Comparison of ENCODE assay signal across 8 cellular contexts in the genomic region with DNA sequence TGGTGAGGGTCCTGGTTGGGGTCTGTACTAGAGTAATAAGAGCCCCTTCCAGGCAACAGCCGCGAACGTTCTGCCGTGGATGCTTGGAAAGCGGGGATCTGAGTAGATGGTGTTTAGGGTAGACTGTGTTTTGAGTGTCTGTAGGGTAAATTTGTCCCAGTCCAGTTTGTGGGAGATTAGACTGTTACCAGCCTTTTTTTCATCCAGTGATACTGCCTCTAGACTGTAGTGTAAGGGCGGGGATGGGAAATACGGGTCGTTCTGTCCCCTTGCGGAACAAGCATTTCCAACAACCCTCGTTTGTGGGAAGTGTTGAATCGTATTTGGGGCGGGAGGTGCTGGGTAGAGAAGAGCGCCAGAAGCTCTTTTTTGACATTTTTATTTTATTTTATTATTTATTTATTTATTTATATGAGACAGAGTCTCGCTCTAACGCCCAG. TPM values are rescaled to one million over a fixed set of nuclear protein-coding genes. Genes with fewer than 3 reads are reported as not detected.
DNase-seq lines count a peak whose midpoint lies in the region; ATAC-seq and TF ChIP-seq lines count a peak whose summit lies in the region.

No MANE protein-coding gene starts in this region.

- H3K27me3 ChIP-seq in duodenal mucosa (ENCODE audit: control insufficient read depth in 1 of 2, insufficient read depth in 2 of 2, low read length in 2 of 2) (no peaks in the 10 kb centered on the region), mesenchymal stem cell (ENCODE audit: control insufficient read depth in 1 of 2, insufficient read depth in 1 of 2, low read length in 2 of 2) (no peaks in the 10 kb centered on the region), upper lobe of right lung (no peaks in the 10 kb centered on the region)

- peak overlapping the region; percentile 83 for H3K4me2 ChIP-seq in mesenchymal stem cell (ENCODE audit: low read length, poor library complexity, severe bottlenecking)

- 0% methylated on average over 11 of the region's 15 CpGs for WGBS in mesenchymal stem cell

- intact Hi-C loops in upper lobe of right lung (cut with DNase I), result no loop called here

- peak overlapping the region in 1 of 2 experiments; percentile 75 for H3K18ac ChIP-seq in mesenchymal stem cell (ENCODE audit: low read depth in 1 of 2, low read length in 2 of 2)

- no peak overlapping the region for H2BK120ac ChIP-seq in mesenchymal stem cell (ENCODE audit: low read depth, low read length)

- H3K4ac ChIP-seq in mesenchymal stem cell (ENCODE audit: low read depth in 1 of 2, low read length in 2 of 2), result peak overlapping the region; percentile 3 to 52

- H3K4me3 ChIP-seq in duodenal mucosa (ENCODE audit: low read depth in 1 of 2, low read length in 2 of 2) (peak overlapping the region; percentile 100), mesenchymal stem cell (ENCODE audit: insufficient read depth in 1 of 2, low read depth in 1 of 2, low read length in 2 of 2) (peak overlapping the region; percentile 79 to 97), upper lobe of right lung (peak overlapping the region; percentile 88)

- H3K14ac ChIP-seq in mesenchymal stem cell (ENCODE audit: low read length in 2 of 2), result peak overlapping the region in 1 of 2 experiments; percentile 77

- no peaks in the 10 kb centered on the region for H3K9me3 ChIP-seq in duodenal mucosa (ENCODE audit: control insufficient read depth in 1 of 2, low read length in 2 of 2)
- no peaks in the 10 kb centered on the region for H3K9me3 ChIP-seq in mesenchymal stem cell (ENCODE audit: control insufficient read depth, low read length)
- H3K9me3 ChIP-seq in upper lobe of right lung, result no peaks in the 10 kb centered on the region

- no peak overlapping the region for H2BK5ac ChIP-seq in mesenchymal stem cell (ENCODE audit: low read depth, low read length, poor library complexity, severe bottlenecking)

- H4K91ac ChIP-seq in mesenchymal stem cell (ENCODE audit: low read length), result peak overlapping the region; percentile 14

- no peak overlapping the region for H2AK5ac ChIP-seq in mesenchymal stem cell (ENCODE audit: low read length, severe bottlenecking)

- ATAC-seq in GM18519 (IDR thresholded peaks at IDR 0.05; ENCODE audit: low FRiP score, unreplicated experiment), result peak; percentile 16
- ATAC-seq in HG03280 (IDR thresholded peaks at IDR 0.05; ENCODE audit: unreplicated experiment), result peak; percentile 22
- ATAC-seq in upper lobe of right lung, result peak; percentile 47
- no peak for ATAC-seq in GM18858 (IDR thresholded peaks at IDR 0.05; ENCODE audit: unreplicated experiment)

- DNase-seq in CD1c-positive myeloid dendritic cell (ENCODE audit: extremely low spot score) (peak; percentile 64), RPMI7951 (ENCODE audit: low read depth) (peak; percentile 54), mesenchymal stem cell (peak; percentile 64), upper lobe of right lung (no peak)

- peaks cover 22 to 26% of the 10 kb centered on the region in 2 donors for H3K4me1 ChIP-seq in duodenal mucosa (ENCODE audit: control insufficient read depth in 1 of 2, insufficient read depth in 2 of 2, low read length in 2 of 2)
- peaks cover 4% of the 10 kb centered on the region for H3K4me1 ChIP-seq in mesenchymal stem cell (ENCODE audit: control insufficient read depth, insufficient read depth, low read depth, low read length)
- H3K4me1 ChIP-seq in upper lobe of right lung, result peaks cover 24% of the 10 kb centered on the region

- H3K9ac ChIP-seq in duodenal mucosa (ENCODE audit: low read depth in 1 of 2, low read length in 2 of 2) (peak overlapping the region; percentile 98 to 100), mesenchymal stem cell (ENCODE audit: low read length) (peak overlapping the region; percentile 94)

- H3K27ac ChIP-seq in duodenal mucosa (ENCODE audit: low read depth, low read length) (peak overlapping the region; percentile 81), mesenchymal stem cell (ENCODE audit: low read length, poor library complexity, severe bottlenecking) (peak overlapping the region; percentile 5), upper lobe of right lung (peak overlapping the region; percentile 92)

- H2BK12ac ChIP-seq in mesenchymal stem cell (ENCODE audit: low read length in 2 of 2), result no peak overlapping the region

- H2AFZ ChIP-seq in mesenchymal stem cell (ENCODE audit: low read depth, low read length), result peak overlapping the region; percentile 46

- peaks cover 1 to 10% of the 10 kb centered on the region in 2 donors for H3K36me3 ChIP-seq in duodenal mucosa (ENCODE audit: control insufficient read depth in 1 of 2, insufficient read depth in 2 of 2, low read length in 2 of 2)
- H3K36me3 ChIP-seq in mesenchymal stem cell (ENCODE audit: control insufficient read depth in 1 of 2, insufficient read depth in 2 of 2, low read depth in 1 of 2, low read length in 2 of 2), result peaks cover 6 to 22% of the 10 kb centered on the region in 2 experiments
- peaks cover 11% of the 10 kb centered on the region for H3K36me3 ChIP-seq in upper lobe of right lung

- H3K23ac ChIP-seq in mesenchymal stem cell (ENCODE audit: low read length in 2 of 2), result no peak overlapping the region

- no peak for TF ChIP-seq CTCF in upper lobe of right lung (IDR thresholded peaks at IDR 0.05)

- H4K8ac ChIP-seq in mesenchymal stem cell (ENCODE audit: low read length), result peak overlapping the region; percentile 45

- peaks cover 15% of the 10 kb centered on the region for H3K79me1 ChIP-seq in mesenchymal stem cell (replicated peaks; ENCODE audit: low read length, poor library complexity, severe bottlenecking)

- peak overlapping the region; percentile 60 for H2BK15ac ChIP-seq in mesenchymal stem cell (ENCODE audit: low read depth, poor library complexity, severe bottlenecking)

RNA-seq across cellular contexts. Expression of gene HAUS2, which starts 0.4 kb away (rescaled TPM):
- 42.1 and 59.8 TPM in 2 replicates for total RNA-seq in RPMI7951 (2014; rRNA removed; shearing (Covaris generic))
- 14.6 TPM for polyA plus RNA-seq in mesenchymal stem cell (2013, experiment 1 of 2)
- 14.3 TPM for polyA plus RNA-seq in mesenchymal stem cell (2013, experiment 2 of 2)
- 17.1 TPM for total RNA-seq in upper lobe of right lung

RNA-seq across cellular contexts. Expression of gene LRRC57, which starts 0.5 kb away (rescaled TPM):
- total RNA-seq in RPMI7951 (2014; rRNA removed; shearing (Covaris generic)), result 32.3 and 33.7 TPM in 2 replicates
- polyA plus RNA-seq in mesenchymal stem cell (2013, experiment 1 of 2), result 10.9 TPM
- polyA plus RNA-seq in mesenchymal stem cell (2013, experiment 2 of 2), result 11.1 TPM
- total RNA-seq in upper lobe of right lung, result 25.9 TPM

RNA-seq across cellular contexts. Expression of gene STARD9, which starts 26.3 kb away (rescaled TPM):
- total RNA-seq in RPMI7951 (2014; rRNA removed; shearing (Covaris generic)), result 4.4 and 5.9 TPM in 2 replicates
- polyA plus RNA-seq in mesenchymal stem cell (2013, experiment 1 of 2), result 1.8 TPM
- polyA plus RNA-seq in mesenchymal stem cell (2013, experiment 2 of 2), result 1.6 TPM
- 15.4 TPM for total RNA-seq in upper lobe of right lung

RNA-seq across cellular contexts. Expression of gene SNAP23, which starts 53.6 kb away (rescaled TPM):
- total RNA-seq in RPMI7951 (2014; rRNA removed; shearing (Covaris generic)), result 101 and 108 TPM in 2 replicates
- polyA plus RNA-seq in mesenchymal stem cell (2013, experiment 1 of 2), result 52.7 TPM
- polyA plus RNA-seq in mesenchymal stem cell (2013, experiment 2 of 2), result 52.4 TPM
- total RNA-seq in upper lobe of right lung, result 81.9 TPM

RNA-seq across cellular contexts. Expression of gene ZNF106, which starts 58.1 kb away (rescaled TPM):
- 37.0 and 40.4 TPM in 2 replicates for total RNA-seq in RPMI7951 (2014; rRNA removed; shearing (Covaris generic))
- 31.4 TPM for polyA plus RNA-seq in mesenchymal stem cell (2013, experiment 1 of 2)
- 30.0 TPM for polyA plus RNA-seq in mesenchymal stem cell (2013, experiment 2 of 2)
- total RNA-seq in upper lobe of right lung, result 118 TPM

Comparison
In these comparisons a context has a peak if more than half of its experiments do, and no peak if none do; other contexts are left out.
1. H3K27ac ChIP-seq: peak in every context shown above with its lines; median percentile 92 in upper lobe of right lung; 81 in duodenal mucosa; 5 in mesenchymal stem cell.